ENCODE assay signal across 21 cellular contexts in the genomic region with DNA sequence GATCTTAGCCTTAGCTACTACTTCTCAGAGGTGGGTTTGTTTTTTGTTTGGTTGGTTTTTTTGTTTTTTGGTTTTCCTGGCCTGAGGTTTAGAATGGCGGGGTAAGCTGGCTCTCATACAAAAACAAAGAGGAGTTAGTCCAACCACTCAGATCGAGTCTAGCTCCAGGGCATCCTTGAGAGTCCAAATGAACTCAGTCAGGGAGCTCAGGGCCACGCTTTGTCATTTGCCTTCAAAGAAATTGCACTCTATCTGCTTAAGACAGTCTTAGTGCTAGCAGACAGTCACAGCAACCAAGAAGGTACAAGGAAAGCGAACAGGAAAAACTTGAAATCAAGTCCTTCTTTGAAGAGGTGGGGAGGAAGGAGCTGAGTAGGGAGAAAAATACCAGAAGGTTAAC. TPM values are rescaled to one million over a fixed set of nuclear protein-coding genes. Genes with fewer than 3 reads are reported as not detected.
DNase-seq lines count a peak whose midpoint lies in the region; ATAC-seq and TF ChIP-seq lines count a peak whose summit lies in the region.
"Had no signal": no experiment of that assay in that cellular context is flagged by ENCODE, and none has a peak within 500 bp of the region (broad histone marks: within the 10 kb centered on the region; RNA-seq: fewer than 3 reads in every experiment).

No MANE protein-coding gene starts in this region.

- H3K4me2 ChIP-seq in mesendoderm (ENCODE audit: low read length) (no peak overlapping the region), trophoblast cell (ENCODE audit: low read length) (no peak overlapping the region)
- H3K4me2 ChIP-seq: BLaER1, GM23338 had no signal

- DNase-seq in MCF 10A (ENCODE audit: unreplicated experiment) = no peak
- no peak for DNase-seq in breast epithelium (ENCODE audit: low spot score in 2 of 2)
- DNase-seq in Panc1 (ENCODE audit: low read depth, low spot score) = no peak
- no peak for DNase-seq in mesendoderm
- no peak for DNase-seq in trophoblast cell
- no peak for DNase-seq in stimulated activated CD4-positive, alpha-beta T cell treated with anti-CD3 and anti-CD28 coated beads, Interleukin-12 subunit alpha, Interleukin-12 subunit beta, amount 100 ng/mL, for 4 hours
- DNase-seq in activated T-cell treated with anti-CD3 and anti-CD28 coated beads, Interleukin-2, amount 50 U/mL, for 1 hour = no peak
- no peak for DNase-seq in medulla oblongata (ENCODE audit: extremely low spot score)
- DNase-seq: 8988T; CD8-positive, alpha-beta T cell; DMS 273 treated with DMSO at 0.1 percent for 48 hours; DMS53; DND-41; EL; HCEC 1CT; HFFc6 had no signal

- peaks cover 22% of the 10 kb centered on the region for H3K36me3 Mint-ChIP-seq in MCF 10A (ENCODE audit: insufficient read depth, unreplicated experiment)

- no peak overlapping the region for H4K91ac ChIP-seq in trophoblast cell (ENCODE audit: low read depth, low read length)

- H4K12ac ChIP-seq in trophoblast cell (ENCODE audit: low read depth, low read length) = no peak overlapping the region

- no peak overlapping the region for H3K27ac ChIP-seq in breast epithelium
- no peak overlapping the region for H3K27ac ChIP-seq in Panc1 (ENCODE audit: low read length)
- no peak overlapping the region for H3K27ac ChIP-seq in mesendoderm (ENCODE audit: low read depth, low read length)
- peak overlapping the region; percentile 36 for H3K27ac ChIP-seq in trophoblast cell (ENCODE audit: low read depth, low read length)
- H3K27ac ChIP-seq: BLaER1 had no signal

- H3K9me3 Mint-ChIP-seq in MCF 10A (ENCODE audit: unreplicated experiment) = no peaks in the 10 kb centered on the region
- H3K9me3 Mint-ChIP-seq: CD8-positive, alpha-beta T cell; GM23338; HFFc6; IgD-negative memory B cell had no signal

- no peaks in the 10 kb centered on the region for H3K79me2 ChIP-seq in mesendoderm (ENCODE audit: control insufficient read depth, insufficient read depth, low read length)
- no peaks in the 10 kb centered on the region for H3K79me2 ChIP-seq in trophoblast cell (ENCODE audit: control insufficient read depth, insufficient read depth, low read length, poor library complexity)

- no peak overlapping the region for H3K14ac ChIP-seq in trophoblast cell (ENCODE audit: low read length)

- H2BK12ac ChIP-seq in trophoblast cell (ENCODE audit: low read length) = no peak overlapping the region

- no peak overlapping the region for H2BK15ac ChIP-seq in mesendoderm (replicated peaks; ENCODE audit: low read depth)

- H2AK5ac ChIP-seq in mesendoderm (ENCODE audit: low read length) (no peak overlapping the region), trophoblast cell (ENCODE audit: low read length) (no peak overlapping the region)

- TF ChIP-seq CTCF in MCF 10A (IDR thresholded peaks at IDR 0.05; ENCODE audit: unreplicated experiment) (no peak), breast epithelium (IDR thresholded peaks at IDR 0.05) (no peak), Panc1 (IDR thresholded peaks at IDR 0.05) (no peak)

- no peak overlapping the region for H2BK5ac ChIP-seq in mesendoderm (ENCODE audit: low read length)
- no peak overlapping the region for H2BK5ac ChIP-seq in trophoblast cell (ENCODE audit: low read depth, low read length, poor library complexity)

- TF ChIP-seq POLR2A in breast epithelium (IDR thresholded peaks at IDR 0.05) = no peak

- CTCF ChIA-PET in MCF 10A (lab: Yijun Ruan, JAX) = interaction anchor here (0.6 to 3.0 kb wide), 9 partner anchors 9 to 532 kb away, joined by 3 to 17 read pairs (median 4); no protein-coding TSS in a partner anchor
- CTCF ChIA-PET in Panc1 (lab: Charles Lee) = no interaction called here

- H3K4ac ChIP-seq in mesendoderm (ENCODE audit: low read depth, low read length) = no peak overlapping the region
- H3K4ac ChIP-seq in trophoblast cell (ENCODE audit: low read depth, low read length) = no peak overlapping the region

- ATAC-seq in Panc1 = no peak
- ATAC-seq: CD8-positive, alpha-beta T cell; GM23338 had no signal

- H2BK120ac ChIP-seq in mesendoderm (ENCODE audit: low read depth, low read length) (no peak overlapping the region), trophoblast cell (ENCODE audit: insufficient read depth, low read length, poor library complexity) (no peak overlapping the region)

- POLR2A ChIA-PET in MCF 10A (lab: Yijun Ruan, JAX) (interaction anchor here (1.1 to 1.6 kb wide), 3 partner anchors 9 to 18 kb away, joined by 3 to 6 read pairs (median 4); partner anchors contain the start of gene FHIP1B), Panc1 (lab: Charles Lee) (interaction anchor here (0.6 kb wide), 1 partner anchor 18 kb away, joined by 3 read pairs; the partner anchor contains the start of gene FHIP1B)

- peak overlapping the region; percentile 47 for H3K27ac Mint-ChIP-seq in MCF 10A (ENCODE audit: low read depth, unreplicated experiment)
- H3K27ac Mint-ChIP-seq: CD8-positive, alpha-beta T cell; GM23338; HFFc6 had no signal

- H2AFZ ChIP-seq in trophoblast cell (ENCODE audit: insufficient read depth, low read length, poor library complexity) = no peak overlapping the region
- H2AFZ ChIP-seq: GM23338 had no signal

- in situ Hi-C loops in Panc1 (cut with HindIII; ENCODE audit: low pct_unique_long_range_greater_than_20kb, low sequenced_read_pairs) = no loop called here

- peak overlapping the region; percentile 11 for H3K56ac ChIP-seq in mesendoderm (ENCODE audit: low read length)

- H3K79me1 ChIP-seq in mesendoderm (ENCODE audit: low read length) = no peaks in the 10 kb centered on the region
- peaks cover 4% of the 10 kb centered on the region for H3K79me1 ChIP-seq in trophoblast cell (ENCODE audit: low read length)

- H3K4me3 ChIP-seq in breast epithelium = no peak overlapping the region
- no peak overlapping the region for H3K4me3 ChIP-seq in Panc1 (ENCODE audit: low read depth in 2 of 2, low read length in 2 of 2)
- no peak overlapping the region for H3K4me3 ChIP-seq in mesendoderm (ENCODE audit: low read length)
- H3K4me3 ChIP-seq in trophoblast cell (ENCODE audit: low read depth, low read length) = no peak overlapping the region
- H3K4me3 ChIP-seq: BLaER1, GM23338 had no signal

- no peaks in the 10 kb centered on the region for H3K4me1 ChIP-seq in breast epithelium
- no peaks in the 10 kb centered on the region for H3K4me1 ChIP-seq in Panc1 (ENCODE audit: control insufficient read depth, insufficient read depth, low read length)
- H3K4me1 ChIP-seq in mesendoderm (ENCODE audit: control insufficient read depth, low read depth, low read length) = peaks cover 16% of the 10 kb centered on the region
- H3K4me1 ChIP-seq in trophoblast cell (ENCODE audit: control insufficient read depth in 1 of 2, insufficient read depth in 2 of 2, low read length in 2 of 2) = peaks cover 11 to 12% of the 10 kb centered on the region in 2 experiments

- intact Hi-C loops in MCF 10A (cut with micrococcal nuclease) = no loop called here
- intact Hi-C loops in breast epithelium (cut with DNase I; ENCODE audit: low total_unique reads) = no loop called here
- intact Hi-C loops in Panc1 (cut with micrococcal nuclease; ENCODE audit: unreplicated experiment) = no loop called here

- no CpG with 5 or more reads among the region's 4 CpGs for WGBS in mesendoderm (ENCODE audit: extremely low coverage, insufficient coverage, low lambda C conversion rate)
- WGBS in trophoblast cell (ENCODE audit: extremely low coverage, insufficient coverage, insufficient read length) = no CpG with 5 or more reads among the region's 4 CpGs

- no peak overlapping the region for H3K4me3 Mint-ChIP-seq in MCF 10A (ENCODE audit: unreplicated experiment)
- H3K4me3 Mint-ChIP-seq: CD8-positive, alpha-beta T cell; GM23338; HFFc6; IgD-negative memory B cell had no signal

- H3K9me3 ChIP-seq in breast epithelium (no peaks in the 10 kb centered on the region), Panc1 (ENCODE audit: control insufficient read depth, insufficient read depth, low read depth, low read length) (no peaks in the 10 kb centered on the region), trophoblast cell (ENCODE audit: insufficient read depth, low read depth, low read length) (no peaks in the 10 kb centered on the region)
- H3K9me3 ChIP-seq: BLaER1 had no signal

- no peak overlapping the region for H3K23ac ChIP-seq in mesendoderm (ENCODE audit: low read length)
- no peak overlapping the region for H3K23ac ChIP-seq in trophoblast cell (ENCODE audit: low read length)

- H3K18ac ChIP-seq in mesendoderm (ENCODE audit: low read length) = no peak overlapping the region
- no peak overlapping the region for H3K18ac ChIP-seq in trophoblast cell (ENCODE audit: low read length)

- no peaks in the 10 kb centered on the region for H3K27me3 ChIP-seq in breast epithelium
- H3K27me3 ChIP-seq in Panc1 (ENCODE audit: control insufficient read depth, insufficient read depth, low read length) = no peaks in the 10 kb centered on the region
- H3K27me3 ChIP-seq in mesendoderm (ENCODE audit: insufficient read depth, low read length, poor library complexity) = no peaks in the 10 kb centered on the region
- no peaks in the 10 kb centered on the region for H3K27me3 ChIP-seq in trophoblast cell (ENCODE audit: insufficient read depth, low read length)
- H3K27me3 ChIP-seq: BLaER1 had no signal

- no peaks in the 10 kb centered on the region for H3K27me3 Mint-ChIP-seq in MCF 10A (ENCODE audit: insufficient read depth, unreplicated experiment)
- H3K27me3 Mint-ChIP-seq: IgD-negative memory B cell had no signal

- TSS peak; percentile 11 for BruUV-seq in MCF 10A (replicated peaks; lab: Mats Ljungman, UMichigan)
- TSS peak; percentile 2 for BruUV-seq in Panc1 (replicated peaks; lab: Mats Ljungman, UMichigan)

- no peak overlapping the region for H4K8ac ChIP-seq in mesendoderm (ENCODE audit: low read depth, low read length)
- no peak overlapping the region for H4K8ac ChIP-seq in trophoblast cell (ENCODE audit: low read depth, low read length)

- H4K5ac ChIP-seq in mesendoderm (ENCODE audit: low read length) = no peak overlapping the region

- peaks cover 16% of the 10 kb centered on the region for H3K36me3 ChIP-seq in breast epithelium
- H3K36me3 ChIP-seq in Panc1 (ENCODE audit: control insufficient read depth, insufficient read depth, low read length) = peaks cover 10% of the 10 kb centered on the region; the same call in 1 of the 2 replicates
- H3K36me3 ChIP-seq in mesendoderm (ENCODE audit: control insufficient read depth, insufficient read depth, low read length) = no peaks in the 10 kb centered on the region
- H3K36me3 ChIP-seq in trophoblast cell (ENCODE audit: control insufficient read depth in 1 of 2, insufficient read depth in 2 of 2, low read length in 2 of 2) = peaks cover 25 to 38% of the 10 kb centered on the region in 2 experiments

- H3K9ac ChIP-seq in mesendoderm (ENCODE audit: low read length) = no peak overlapping the region
- H3K9ac ChIP-seq in trophoblast cell (ENCODE audit: low read length) = no peak overlapping the region
- H3K9ac ChIP-seq: BLaER1 had no signal

- peaks cover 13% of the 10 kb centered on the region for H3K4me1 Mint-ChIP-seq in MCF 10A (ENCODE audit: insufficient read depth, unreplicated experiment)
- H3K4me1 Mint-ChIP-seq: GM23338 had no signal

RNA-seq across cellular contexts. Expression of gene C11orf42, which starts 11.1 kb away (rescaled TPM):
- not detected in 2 replicates for total RNA-seq in MCF 10A (2022)
- total RNA-seq in breast epithelium = not detected
- not detected for total RNA-seq in Panc1 (2021; ENCODE audit: unreplicated experiment)
- 0.19 TPM for polyA plus RNA-seq in Panc1 (2012; ENCODE audit: insufficient read length)
- not detected for polyA plus RNA-seq in mesendoderm (2013, experiment 1 of 2)
- not detected for polyA plus RNA-seq in mesendoderm (2013, experiment 2 of 2)
- polyA plus RNA-seq in trophoblast cell (2013) = not detected in 2 replicates
- total RNA-seq: A673; CD8-positive, alpha-beta T cell; GM23338; HFFc6 had no signal
- polyA plus RNA-seq: AG04450, GM23338, IgD-negative memory B cell had no signal

RNA-seq across cellular contexts. Expression of gene OR52W1, which starts 17.5 kb away (rescaled TPM):
- total RNA-seq in MCF 10A (2022) (not detected in 2 replicates), breast epithelium (not detected), Panc1 (2021; ENCODE audit: unreplicated experiment) (not detected)
- not detected for polyA plus RNA-seq in Panc1 (2012; ENCODE audit: insufficient read length)
- not detected for polyA plus RNA-seq in mesendoderm (2013, experiment 1 of 2)
- polyA plus RNA-seq in mesendoderm (2013, experiment 2 of 2) = not detected
- polyA plus RNA-seq in trophoblast cell (2013) = not detected in 2 replicates
- total RNA-seq: A673; CD8-positive, alpha-beta T cell; GM23338; HFFc6 had no signal
- polyA plus RNA-seq: AG04450, GM23338, IgD-negative memory B cell had no signal

RNA-seq across cellular contexts. Expression of gene FHIP1B, which starts 17.9 kb away (rescaled TPM):
- total RNA-seq in MCF 10A (2022) (44.6 and 51.1 TPM in 2 replicates), breast epithelium (10 to 100 TPM; 34.7 to 42.6 (median 42.1) TPM), Panc1 (2021; ENCODE audit: unreplicated experiment) (42.8 TPM)
- 47.5 TPM for polyA plus RNA-seq in Panc1 (2012; ENCODE audit: insufficient read length)
- polyA plus RNA-seq in mesendoderm (2013, experiment 1 of 2) = 16.1 TPM
- polyA plus RNA-seq in mesendoderm (2013, experiment 2 of 2) = 13.9 TPM
- polyA plus RNA-seq in trophoblast cell (2013) = 56.3 and 62.9 TPM in 2 replicates

RNA-seq across cellular contexts. Expression of gene CNGA4, which starts 22.4 kb away (rescaled TPM):
- not detected in 2 replicates for total RNA-seq in MCF 10A (2022)
- under 1 TPM in 2 of 3 donors, not detected in 1; 0.29 to 0.48 TPM for total RNA-seq in breast epithelium
- total RNA-seq in Panc1 (2021; ENCODE audit: unreplicated experiment) = 0.62 TPM
- polyA plus RNA-seq in Panc1 (2012; ENCODE audit: insufficient read length) = 0.23 TPM
- 0.11 TPM for polyA plus RNA-seq in mesendoderm (2013, experiment 1 of 2)
- polyA plus RNA-seq in mesendoderm (2013, experiment 2 of 2) = 0.08 TPM
- polyA plus RNA-seq in trophoblast cell (2013) = 0.14 TPM in 2 replicates
- total RNA-seq: A673, GM23338, HFFc6 had no signal
- polyA plus RNA-seq: IgD-negative memory B cell had no signal

RNA-seq across cellular contexts. Expression of gene CCKBR, which starts 43.1 kb away (rescaled TPM):
- total RNA-seq in MCF 10A (2022) (not detected in 2 replicates), breast epithelium (not detected), Panc1 (2021; ENCODE audit: unreplicated experiment) (not detected)
- not detected for polyA plus RNA-seq in Panc1 (2012; ENCODE audit: insufficient read length)
- polyA plus RNA-seq in mesendoderm (2013, experiment 1 of 2) = 3.0 TPM
- polyA plus RNA-seq in mesendoderm (2013, experiment 2 of 2) = 3.2 TPM
- polyA plus RNA-seq in trophoblast cell (2013) = 198 and 222 TPM in 2 replicates
- total RNA-seq: A673; CD8-positive, alpha-beta T cell; HFFc6 had no signal
- polyA plus RNA-seq: AG04450, IgD-negative memory B cell had no signal
